Comparison of ENCODE assay signal across 10 cellular contexts in the genomic region with DNA sequence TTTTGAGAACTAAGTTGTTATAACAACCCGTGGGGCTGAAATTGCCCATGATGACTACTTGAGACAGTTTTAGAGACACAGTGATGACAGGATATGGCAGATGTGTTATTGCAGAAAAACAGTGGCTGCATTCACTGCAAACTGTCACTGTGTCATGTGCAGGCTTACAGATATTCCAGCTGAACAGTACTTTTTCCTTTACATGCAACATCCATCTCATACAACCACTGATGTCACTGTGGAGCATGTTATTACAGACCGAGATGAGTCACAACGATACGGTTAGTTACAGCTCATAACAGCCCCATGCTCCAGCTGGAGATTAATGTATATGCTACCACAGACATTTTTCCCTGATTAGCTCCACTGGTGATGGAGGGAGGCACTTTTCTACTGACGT.
DNase-seq lines count a peak whose midpoint lies in the region; ATAC-seq, FAIRE-seq and TF ChIP-seq lines count a peak whose summit lies in the region.
"Had no signal": no experiment of that assay in that cellular context is flagged by ENCODE, and none has a peak within 500 bp of the region (broad histone marks: within the 10 kb centered on the region; RNA-seq: fewer than 3 reads in every experiment).

No MANE protein-coding gene starts in this region.

- H3K27ac ChIP-seq in WERI-Rb-1 (no peak overlapping the region), kidney (ENCODE audit: low read depth in 2 of 2, low read length in 2 of 2) (no peak overlapping the region)

- peak; percentile 91 for DNase-seq in ELR (ENCODE audit: low read depth)
- peak; percentile 12 for DNase-seq in amniotic epithelial cell (ENCODE audit: low read depth)
- DNase-seq in WERI-Rb-1: no peak
- DNase-seq in kidney: no peak
- DNase-seq in inferior parietal cortex (ENCODE audit: extremely low spot score): no peak
- DNase-seq in T-helper 2 cell: no peak

- peak; percentile 89 for ATAC-seq in GM19463 (IDR thresholded peaks at IDR 0.05; ENCODE audit: unreplicated experiment)
- peak; percentile 85 for ATAC-seq in HG03103 (IDR thresholded peaks at IDR 0.05; ENCODE audit: low read depth, unreplicated experiment)
- ATAC-seq: Panc1 had no signal

- no peaks in the 10 kb centered on the region for H3K9me3 ChIP-seq in WERI-Rb-1 (ENCODE audit: severe bottlenecking)
- H3K9me3 ChIP-seq in kidney (ENCODE audit: control insufficient read depth in 1 of 2, low read length in 2 of 2): no peaks in the 10 kb centered on the region

- H3K4me3 ChIP-seq in WERI-Rb-1 (ENCODE audit: low read depth, low read length) (no peak overlapping the region), kidney (ENCODE audit: low read length in 2 of 2) (no peak overlapping the region)

- FAIRE-seq in kidney (lab: Jason Lieb, UNC): no peak
- FAIRE-seq: keratinocyte had no signal

- intact Hi-C loops in kidney (cut with DNase I): no loop called here

- H3K4me1 ChIP-seq in kidney (ENCODE audit: control insufficient read depth in 1 of 2, insufficient read depth in 1 of 2, low read depth in 1 of 2, low read length in 2 of 2): no peaks in the 10 kb centered on the region

- no peak overlapping the region for H3K9ac ChIP-seq in kidney (ENCODE audit: low read length in 2 of 2)

- H3K27me3 ChIP-seq in WERI-Rb-1 (ENCODE audit: insufficient read depth, low read depth, severe bottlenecking): no peaks in the 10 kb centered on the region

- H3K36me3 ChIP-seq in WERI-Rb-1: no peaks in the 10 kb centered on the region
- H3K36me3 ChIP-seq in kidney (ENCODE audit: control insufficient read depth in 1 of 2, insufficient read depth in 2 of 2, low read length in 2 of 2): no peaks in the 10 kb centered on the region

- TF ChIP-seq CTCF in WERI-Rb-1 (IDR thresholded peaks at IDR 0.05; ENCODE audit: low read depth, low read length) (no peak), kidney (IDR thresholded peaks at IDR 0.05; ENCODE audit: borderline replicate concordance, extremely low read depth, insufficient read depth) (no peak)

Comparison
In these comparisons a context has a peak if more than half of its experiments do, and no peak if none do; other contexts are left out.
1. DNase-seq: peak in ELR (single experiment) and amniotic epithelial cell (single experiment); none in WERI-Rb-1 (single experiment), kidney (single experiment), inferior parietal cortex (single experiment) and T-helper 2 cell (0 of 5).